ENCODE assay signal across 8 cellular contexts in the genomic region with DNA sequence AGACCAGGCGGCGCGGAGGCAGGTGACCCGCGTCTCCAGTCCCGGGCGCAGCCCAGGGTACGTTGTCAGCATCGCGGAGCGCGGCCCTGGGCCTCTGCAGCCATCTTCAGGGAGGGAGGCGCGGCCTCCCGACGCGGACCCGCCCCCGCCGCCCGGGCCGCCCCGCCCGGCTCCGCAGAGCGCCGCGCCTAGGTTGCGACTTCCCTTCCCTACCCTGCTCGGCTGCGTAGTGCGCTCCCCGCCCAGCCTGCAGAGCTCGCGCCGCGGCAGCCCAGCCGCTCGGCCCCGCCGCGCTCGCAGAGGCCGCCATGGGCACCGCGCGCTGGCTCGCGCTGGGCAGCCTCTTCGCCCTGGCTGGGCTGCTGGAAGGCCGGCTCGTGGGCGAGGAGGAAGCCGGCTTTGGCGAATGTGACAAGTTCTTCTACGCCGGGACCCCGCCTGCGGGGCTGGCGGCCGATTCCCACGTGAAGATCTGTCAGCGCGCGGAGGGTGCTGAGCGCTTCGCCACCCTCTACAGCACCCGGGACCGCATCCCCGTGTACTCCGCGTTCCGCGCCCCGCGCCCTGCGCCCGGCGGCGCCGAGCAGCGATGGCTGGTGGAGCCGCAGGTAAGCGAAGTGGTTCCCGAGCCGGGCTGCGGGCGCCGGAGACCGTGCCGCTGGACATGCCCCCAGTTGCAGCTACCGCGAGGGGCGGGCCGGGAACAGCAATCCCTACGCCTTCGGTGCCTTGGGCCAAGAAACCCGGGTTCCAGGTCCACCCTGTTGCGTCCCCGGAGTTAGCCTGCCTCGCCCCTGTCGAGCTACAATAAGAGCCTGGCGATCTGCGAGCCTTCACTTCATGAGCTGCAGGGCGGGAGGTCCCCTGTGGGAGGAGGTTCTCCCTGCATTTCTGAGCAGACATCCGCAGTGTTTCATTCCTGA. TPM values are rescaled to one million over a fixed set of nuclear protein-coding genes. Genes with fewer than 3 reads are reported as not detected.
DNase-seq lines count a peak whose midpoint lies in the region; ATAC-seq and TF ChIP-seq lines count a peak whose summit lies in the region.

Gene ENDOD1 (plus strand): TSS at position 227 of the 923 bp plus-strand sequence. CDS start 82 bp downstream, at position 309.

- H3K27ac ChIP-seq in coronary artery, result peak within 1 kb of the TSS; percentile 91 to 96

- TF ChIP-seq CTCF in AG04449 (IDR thresholded peaks at IDR 0.05; ENCODE audit: insufficient read depth, low read length, missing control alignments) (no peak), coronary artery (IDR thresholded peaks at IDR 0.05) (no peak)

- POLR2A ChIA-PET in AG04449 (lab: Yijun Ruan, JAX), result interaction anchor here (0.9 to 2.5 kb wide), 5 partner anchors 11 to 366 kb away, joined by 3 to 28 read pairs (median 5); partner anchors contain the start of gene SRSF8

- peak; percentile 84 for ATAC-seq in GM18520 (IDR thresholded peaks at IDR 0.05; ENCODE audit: unreplicated experiment)
- peak; percentile 90 for ATAC-seq in HG03045 (IDR thresholded peaks at IDR 0.05; ENCODE audit: unreplicated experiment)
- peak; percentile 97 for ATAC-seq in left lobe of liver

- DNase-seq in AG04449 (ENCODE audit: low read depth, low spot score) (no peak), NCI-H345 (lab: John Stamatoyannopoulos, UW) (peak; percentile 81), coronary artery (ENCODE audit: low spot score) (peak; percentile 88), left lobe of liver (ENCODE audit: low spot score) (peak; percentile 81)
- peak; percentile 70 to 72 for DNase-seq in activated CD4-positive, alpha-beta T cell treated with anti-CD3 and anti-CD28 coated beads for 24 hours (ENCODE audit: low read depth in 2 of 2)
- peak; percentile 78 for DNase-seq in stimulated activated CD4-positive, alpha-beta T cell treated with anti-CD3 and anti-CD28 coated beads, Interleukin-2, amount 100 ng/mL, for 4 hours (ENCODE audit: low read depth)

- CTCF ChIA-PET in AG04449 (lab: Yijun Ruan, JAX), result interaction anchor here (1.0 to 4.3 kb wide), 15 partner anchors 9 to 675 kb away, joined by 3 to 35 read pairs (median 6); partner anchors contain the start of gene SRSF8

- H3K4me3 ChIP-seq in AG04449 (ENCODE audit: low read depth, low read length), result peak within 1 kb of the TSS; percentile 71
- peak within 1 kb of the TSS; percentile 76 for H3K4me3 ChIP-seq in coronary artery

RNA-seq across cellular contexts. Expression of gene ENDOD1, which starts in this region (rescaled TPM):
- total RNA-seq in left lobe of liver, result 4.3 TPM
